ENCODE assay signal across 8 cellular contexts in the genomic region with DNA sequence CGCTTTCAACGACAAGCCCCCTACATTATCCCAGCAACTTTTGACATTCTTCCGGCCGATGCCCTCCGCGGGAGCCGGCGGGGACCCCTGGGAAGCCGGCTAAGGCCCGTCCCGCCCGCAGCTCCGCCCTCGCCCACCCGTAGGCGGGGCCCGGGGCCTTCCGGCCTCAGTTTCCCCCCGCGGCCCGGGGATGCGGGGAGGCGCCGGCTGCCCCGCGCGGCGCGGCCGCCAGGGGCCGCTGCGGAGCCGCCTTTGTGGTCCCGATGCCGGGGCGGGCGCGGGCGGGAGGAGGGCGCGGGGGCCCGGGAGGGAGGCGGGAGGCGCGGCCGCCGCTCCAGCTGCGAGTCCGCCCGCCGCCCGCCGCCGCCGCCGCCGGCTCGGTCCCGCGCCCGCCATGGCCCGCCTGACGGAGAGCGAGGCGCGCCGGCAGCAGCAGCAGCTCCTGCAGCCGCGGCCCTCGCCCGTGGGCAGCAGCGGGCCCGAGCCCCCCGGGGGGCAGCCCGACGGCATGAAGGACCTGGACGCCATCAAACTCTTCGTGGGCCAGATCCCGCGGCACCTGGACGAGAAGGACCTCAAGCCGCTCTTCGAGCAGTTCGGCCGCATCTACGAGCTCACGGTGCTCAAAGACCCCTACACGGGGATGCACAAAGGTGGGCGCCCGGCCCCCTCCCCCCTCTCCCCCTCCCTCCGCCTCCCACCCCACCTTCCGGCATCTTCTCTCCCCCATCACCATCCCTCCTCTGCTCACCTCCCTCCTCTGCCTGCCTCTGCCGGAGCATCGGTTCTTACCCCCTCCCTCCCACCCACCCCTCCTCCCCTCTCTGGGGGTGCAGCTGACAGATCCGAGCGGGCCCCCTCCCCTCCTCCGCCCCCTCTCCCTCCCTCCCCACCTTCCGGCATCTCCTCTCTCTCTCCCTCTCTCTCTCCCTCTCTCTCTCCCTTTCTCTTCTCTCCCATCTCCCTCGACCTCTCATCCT. TPM values are rescaled to one million over a fixed set of nuclear protein-coding genes. Genes with fewer than 3 reads are reported as not detected.
DNase-seq lines count a peak whose midpoint lies in the region; ATAC-seq lines count a peak whose summit lies in the region.

A gene (plus strand): TSS at position 316 of the 980 bp plus-strand sequence. CDS start 79 bp downstream, at position 395.

- H3K27ac Mint-ChIP-seq in T-cell: no peak within 1 kb of the TSS

- H3K9me3 ChIP-seq in HAP-1 (no peaks in the 10 kb centered on the region), iPS-18c (ENCODE audit: control insufficient read depth, insufficient read depth, low read length) (no peaks in the 10 kb centered on the region)

- H3K4me1 Mint-ChIP-seq in T-cell: no peaks in the 10 kb centered on the region

- no peaks in the 10 kb centered on the region for H3K4me1 ChIP-seq in HAP-1

- in situ Hi-C loops in HAP-1 (cut with MboI; ENCODE audit: low sequenced_read_pairs): no loop called here

- CTCF ChIA-PET in T-cell (lab: Charles Lee): interaction anchor here in 1 of 2 donors (0.6 kb wide), 1 partner anchor 604 kb away, joined by 5 read pairs; no protein-coding TSS in a partner anchor

- DNase-seq in AG08396 (ENCODE audit: low spot score) (peak; percentile 94), HAP-1 (ENCODE audit: low spot score in 2 of 2) (peak; percentile 21 to 77), T-cell (peak in 33 of 34 experiments; percentile 9 to 70 (median 48)), anterior cingulate cortex (lab: John Stamatoyannopoulos, UW) (peak in 43 of 58 donors; percentile 3 to 68 (median 28))
- DNase-seq in stimulated activated CD4-positive, alpha-beta T cell treated with anti-CD3 and anti-CD28 coated beads, Interleukin-2, amount 100 ng/mL, for 24 hours: peak; percentile 60 to 69

- POLR2A ChIA-PET in T-cell (lab: Charles Lee): no interaction called here

- H3K36me3 ChIP-seq in HAP-1 (replicated peaks): no peaks in the 10 kb centered on the region

- H3K27me3 ChIP-seq in HAP-1 (ENCODE audit: low read depth): no peaks in the 10 kb centered on the region

- H3K4me3 Mint-ChIP-seq in T-cell: peak within 1 kb of the TSS in 2 of 3 donors; percentile 17 to 32

- ATAC-seq in T-cell (replicated peaks in 1 of 4): peak; percentile 77 to 89 (median 86)
- ATAC-seq in GM21528 (IDR thresholded peaks at IDR 0.05; ENCODE audit: low FRiP score, unreplicated experiment): no peak
- ATAC-seq in HG02798 (IDR thresholded peaks at IDR 0.05; ENCODE audit: poor library complexity, unreplicated experiment): no peak

- H3K4me3 ChIP-seq in HAP-1 (peak within 1 kb of the TSS; percentile 20), iPS-18c (ENCODE audit: insufficient read depth, low read depth, low read length) (peak within 1 kb of the TSS; percentile 52)

- no peaks in the 10 kb centered on the region for H3K36me3 Mint-ChIP-seq in T-cell

- no peaks in the 10 kb centered on the region for H3K9me3 Mint-ChIP-seq in T-cell

- peaks cover 8 to 35% of the 10 kb centered on the region in 2 donors for H3K27me3 Mint-ChIP-seq in T-cell

RNA-seq across cellular contexts. Expression of the gene that starts here (rescaled TPM):
- total RNA-seq in T-cell: 1 to 10 TPM in 1 of 5 donors, under 1 TPM in 3, not detected in 1; 0.23 to 1.9 (median 0.39) TPM

Comparison
In these comparisons a context has a peak if more than half of its experiments do, and no peak if none do; other contexts are left out.
1. DNase-seq: peak in every context shown above with its lines; median percentile 94 in AG08396; 64 in stimulated activated CD4-positive, alpha-beta T cell treated with anti-CD3 and anti-CD28 coated beads, Interleukin-2, amount 100 ng/mL, for 24 hours; 49 in HAP-1; 48 in T-cell; 28 in anterior cingulate cortex.
2. ATAC-seq: peak in T-cell (4 of 4); none in GM21528 (single experiment) and HG02798 (single experiment).